Comparison of ENCODE assay signal across 15 cellular contexts in genomic region chr10:130994191-130994590, GRCh38.
A peak's percentile ranks its signal among the peaks of the same experiment; 100 is the strongest.
DNase-seq lines count a peak whose midpoint lies in the region; ATAC-seq and TF ChIP-seq lines count a peak whose summit lies in the region.
"Had no signal": no experiment of that assay in that cellular context is flagged by ENCODE, and none has a peak within 500 bp of the region (broad histone marks: within the 10 kb centered on the region; RNA-seq: fewer than 3 reads in every experiment).

No MANE protein-coding gene starts in this region.

- H3K4me3 ChIP-seq in epithelial cell of esophagus (ENCODE audit: low read length) (no peak overlapping the region), spleen (no peak overlapping the region), foreskin fibroblast (ENCODE audit: low read depth in 1 of 2, low read length in 2 of 2) (no peak overlapping the region)
- H3K4me3 ChIP-seq: GM23338 had no signal

- CTCF ChIA-PET in activated CD8-positive, alpha-beta memory T cell treated with anti-CD3 and anti-CD28 coated beads, Interleukin-2, amount 10 ng/mL, durations not matched to agents 7 days and 5 days (lab: Charles Lee), result no interaction called here
- CTCF ChIA-PET in CD4-positive, alpha-beta T cell (lab: Charles Lee), result no interaction called here

- peak; percentile 22 for DNase-seq in activated CD8-positive, alpha-beta memory T cell treated with anti-CD3 and anti-CD28 coated beads, Interleukin-2, amount 10 ng/mL, durations not matched to agents 7 days and 5 days
- DNase-seq in activated CD8-positive, alpha-beta memory T cell treated with anti-CD3 and anti-CD28 coated beads, Interleukin-2, amount 50 U/mL, for 4 hours, result no peak
- DNase-seq in epithelial cell of esophagus (ENCODE audit: low read depth) (peak; percentile 7), spleen (peak; percentile 51), foreskin fibroblast (no peak)
- no peak for DNase-seq in CD4-positive, alpha-beta T cell
- no peak for DNase-seq in stimulated activated naive CD4-positive, alpha-beta T cell treated with Interleukin-2 at 50 U/mL for 16 hours (lab: John Stamatoyannopoulos, UW)
- DNase-seq: ACHN; C1 segment of cervical spinal cord; CD4-positive, alpha-beta memory T cell; DMS79 treated with DMSO at 0.1 percent for 48 hours; EL; H7; IMR-90 had no signal

- H3K4me1 ChIP-seq in spleen, result no peaks in the 10 kb centered on the region

- WGBS in spleen, 5 donors, result 86 to 91% (median 88%) methylated on average over 6 to 7 of the region's 7 CpGs

- no peaks in the 10 kb centered on the region for H3K36me3 Mint-ChIP-seq in activated CD8-positive, alpha-beta memory T cell treated with anti-CD3 and anti-CD28 coated beads, Interleukin-2, amount 10 ng/mL, durations not matched to agents 7 days and 5 days
- H3K36me3 Mint-ChIP-seq in CD4-positive, alpha-beta T cell (ENCODE audit: low read depth), result no peaks in the 10 kb centered on the region
- H3K36me3 Mint-ChIP-seq: CD4-positive, alpha-beta memory T cell had no signal

- H3K27me3 Mint-ChIP-seq in activated CD8-positive, alpha-beta memory T cell treated with anti-CD3 and anti-CD28 coated beads, Interleukin-2, amount 10 ng/mL, durations not matched to agents 7 days and 5 days, result no peaks in the 10 kb centered on the region
- H3K27me3 Mint-ChIP-seq in CD4-positive, alpha-beta T cell, result no peaks in the 10 kb centered on the region

- no peaks in the 10 kb centered on the region for H3K4me1 Mint-ChIP-seq in activated CD8-positive, alpha-beta memory T cell treated with anti-CD3 and anti-CD28 coated beads, Interleukin-2, amount 10 ng/mL, durations not matched to agents 7 days and 5 days
- no peaks in the 10 kb centered on the region for H3K4me1 Mint-ChIP-seq in CD4-positive, alpha-beta T cell (ENCODE audit: low read depth)
- H3K4me1 Mint-ChIP-seq: CD4-positive, alpha-beta memory T cell had no signal

- H3K27me3 ChIP-seq in spleen (replicated peaks in 1 of 7), result no peaks in the 10 kb centered on the region
- H3K27me3 ChIP-seq in CD4-positive, alpha-beta T cell (ENCODE audit: control insufficient read depth, insufficient read depth, low read length), result no peaks in the 10 kb centered on the region

- H3K9me3 ChIP-seq in spleen, result peaks cover 0 to 16% (median 0%) of the 10 kb centered on the region in 8 donors
- no peaks in the 10 kb centered on the region for H3K9me3 ChIP-seq in CD4-positive, alpha-beta T cell (ENCODE audit: control insufficient read depth, low read length)

- no peak for ATAC-seq in activated CD8-positive, alpha-beta memory T cell treated with anti-CD3 and anti-CD28 coated beads, Interleukin-2, amount 10 ng/mL, durations not matched to agents 7 days and 5 days
- no peak for ATAC-seq in CD4-positive, alpha-beta T cell (ENCODE audit: poor library complexity)
- ATAC-seq: GM23338 had no signal

- no peak overlapping the region for H3K27ac ChIP-seq in spleen
- H3K27ac ChIP-seq in CD4-positive, alpha-beta T cell (ENCODE audit: low read depth, low read length), result no peak overlapping the region

- no peaks in the 10 kb centered on the region for H3K36me3 ChIP-seq in spleen

- POLR2A ChIA-PET in CD4-positive, alpha-beta T cell (lab: Charles Lee), result no interaction called here

- no peak for TF ChIP-seq CTCF in epithelial cell of esophagus (IDR thresholded peaks at IDR 0.05; ENCODE audit: insufficient read depth, low read depth, low read length, missing control alignments)
- TF ChIP-seq CTCF in spleen (IDR thresholded peaks at IDR 0.05 in 8 of 11, conservative IDR thresholded peaks at IDR 0.05 in 3 of 11), result no peak
- no peak for TF ChIP-seq CTCF in foreskin fibroblast (IDR thresholded peaks at IDR 0.05; ENCODE audit: low read depth, low read length)
- no peak for TF ChIP-seq CTCF in CD4-positive, alpha-beta T cell (IDR thresholded peaks at IDR 0.05)

- H3K27ac Mint-ChIP-seq in activated CD8-positive, alpha-beta memory T cell treated with anti-CD3 and anti-CD28 coated beads, Interleukin-2, amount 10 ng/mL, durations not matched to agents 7 days and 5 days, result no peak overlapping the region
- H3K27ac Mint-ChIP-seq in CD4-positive, alpha-beta T cell, result no peak overlapping the region
- H3K27ac Mint-ChIP-seq: CD4-positive, alpha-beta memory T cell; GM23338 had no signal

- no peak overlapping the region for H3K4me3 Mint-ChIP-seq in activated CD8-positive, alpha-beta memory T cell treated with anti-CD3 and anti-CD28 coated beads, Interleukin-2, amount 10 ng/mL, durations not matched to agents 7 days and 5 days
- no peak overlapping the region for H3K4me3 Mint-ChIP-seq in CD4-positive, alpha-beta T cell
- H3K4me3 Mint-ChIP-seq: CD4-positive, alpha-beta memory T cell; GM23338 had no signal

- TF ChIP-seq POLR2A in spleen (IDR thresholded peaks at IDR 0.05), result no peak

- H3K9me3 Mint-ChIP-seq in activated CD8-positive, alpha-beta memory T cell treated with anti-CD3 and anti-CD28 coated beads, Interleukin-2, amount 10 ng/mL, durations not matched to agents 7 days and 5 days (ENCODE audit: low read depth), result no peaks in the 10 kb centered on the region
- peaks cover 2% of the 10 kb centered on the region for H3K9me3 Mint-ChIP-seq in CD4-positive, alpha-beta T cell

- intact Hi-C loops in spleen (cut with DNase I; ENCODE audit: low total_unique reads), result no loop called here
- intact Hi-C loops in CD4-positive, alpha-beta T cell (cut with DNase I, micrococcal nuclease), result no loop called here

Comparison
In these comparisons a context has a peak if more than half of its experiments do, and no peak if none do; other contexts are left out.
1. DNase-seq: peak in activated CD8-positive, alpha-beta memory T cell treated with anti-CD3 and anti-CD28 coated beads, Interleukin-2, amount 10 ng/mL, durations not matched to agents 7 days and 5 days (single experiment), epithelial cell of esophagus (single experiment) and spleen (single experiment); none in activated CD8-positive, alpha-beta memory T cell treated with anti-CD3 and anti-CD28 coated beads, Interleukin-2, amount 50 U/mL, for 4 hours (single experiment), foreskin fibroblast (0 of 2), CD4-positive, alpha-beta T cell (0 of 10) and stimulated activated naive CD4-positive, alpha-beta T cell treated with Interleukin-2 at 50 U/mL for 16 hours (single experiment).